Comparison of ENCODE assay signal across 9 cellular contexts in genomic region chrX:130878350-130879341, GRCh38. TPM values are rescaled to one million over a fixed set of nuclear protein-coding genes. Genes with fewer than 3 reads are reported as not detected.
DNase-seq lines count a peak whose midpoint lies in the region; ATAC-seq, FAIRE-seq and TF ChIP-seq lines count a peak whose summit lies in the region.
"Had no signal": no experiment of that assay in that cellular context is flagged by ENCODE, and none has a peak within 500 bp of the region (broad histone marks: within the 10 kb centered on the region; RNA-seq: fewer than 3 reads in every experiment).

No MANE protein-coding gene starts in this region.

- POLR2A ChIA-PET in AG04449 (lab: Yijun Ruan, JAX), result no interaction called here
- POLR2A ChIA-PET in GM10248 (lab: Yijun Ruan, JAX), result no interaction called here

- DNase-seq in AG04449 (ENCODE audit: low read depth, low spot score) (peak; percentile 68), HTR-8/SVneo (ENCODE audit: insufficient read length, low spot score) (peak; percentile 0), astrocyte of the hippocampus (ENCODE audit: low read depth, low spot score) (peak; percentile 94), kidney epithelial cell (ENCODE audit: low read depth) (peak; percentile 73), glutamatergic neuron (no peak), epidermal melanocyte (ENCODE audit: insufficient read length, low spot score) (no peak), GM10248 (ENCODE audit: extremely low spot score) (no peak)
- DNase-seq: WERI-Rb-1 had no signal

- no peaks in the 10 kb centered on the region for H3K27me3 Mint-ChIP-seq in glutamatergic neuron (ENCODE audit: unreplicated experiment)

- FAIRE-seq in HTR-8/SVneo (lab: Jason Lieb, UNC), result no peak

- H3K27me3 ChIP-seq in kidney epithelial cell (ENCODE audit: control insufficient read depth, insufficient read depth, low read length), result no peaks in the 10 kb centered on the region

- no peak overlapping the region for H3K27ac Mint-ChIP-seq in glutamatergic neuron (ENCODE audit: unreplicated experiment)

- peaks cover 1% of the 10 kb centered on the region for H3K4me1 Mint-ChIP-seq in glutamatergic neuron (ENCODE audit: low read depth, unreplicated experiment)

- CTCF ChIA-PET in AG04449 (lab: Yijun Ruan, JAX) (no interaction called here), GM10248 (lab: Yijun Ruan, JAX) (interaction anchor here (1.0 to 1.4 kb wide), 2 partner anchors 43 to 303 kb away, joined by 3 to 4 read pairs; no protein-coding TSS in a partner anchor)

- no peak overlapping the region for H3K4me3 Mint-ChIP-seq in glutamatergic neuron (ENCODE audit: unreplicated experiment)

- TF ChIP-seq CTCF in AG04449 (IDR thresholded peaks at IDR 0.05; ENCODE audit: insufficient read depth, low read length, missing control alignments) (no peak), kidney epithelial cell (IDR thresholded peaks at IDR 0.05; ENCODE audit: insufficient read depth, low read length, poor library complexity, severe bottlenecking) (no peak), glutamatergic neuron (IDR thresholded peaks at IDR 0.05; ENCODE audit: partially characterized antibody, unreplicated experiment) (no peak), GM10248 (IDR thresholded peaks at IDR 0.05; ENCODE audit: control extremely low read depth, extremely low read depth, low read depth, missing control alignments) (no peak)

- no peaks in the 10 kb centered on the region for H3K9me3 Mint-ChIP-seq in glutamatergic neuron (ENCODE audit: unreplicated experiment)

- no peaks in the 10 kb centered on the region for H3K36me3 Mint-ChIP-seq in glutamatergic neuron (ENCODE audit: unreplicated experiment)

- ATAC-seq in HG03175 (IDR thresholded peaks at IDR 0.05; ENCODE audit: unreplicated experiment), result no peak

- no peak overlapping the region for H3K4me3 ChIP-seq in AG04449 (ENCODE audit: low read depth, low read length)
- no peak overlapping the region for H3K4me3 ChIP-seq in kidney epithelial cell (ENCODE audit: low read depth, low read length)

- H3K36me3 ChIP-seq in kidney epithelial cell (ENCODE audit: control insufficient read depth, insufficient read depth, low read length), result no peaks in the 10 kb centered on the region
- H3K36me3 ChIP-seq: WERI-Rb-1 had no signal

RNA-seq across cellular contexts. Expression of gene ENOX2, which starts 24.4 kb away (rescaled TPM):
- total RNA-seq in kidney epithelial cell (7.7 and 15.1 TPM in 2 replicates), glutamatergic neuron (ENCODE audit: unreplicated experiment) (15.4 TPM)

Comparison
In these comparisons a context has a peak if more than half of its experiments do, and no peak if none do; other contexts are left out.
1. DNase-seq: peak in AG04449 (single experiment), HTR-8/SVneo (single experiment), astrocyte of the hippocampus (single experiment) and kidney epithelial cell (single experiment); none in glutamatergic neuron (single experiment), epidermal melanocyte (single experiment) and GM10248 (single experiment).